In the genomic region with DNA sequence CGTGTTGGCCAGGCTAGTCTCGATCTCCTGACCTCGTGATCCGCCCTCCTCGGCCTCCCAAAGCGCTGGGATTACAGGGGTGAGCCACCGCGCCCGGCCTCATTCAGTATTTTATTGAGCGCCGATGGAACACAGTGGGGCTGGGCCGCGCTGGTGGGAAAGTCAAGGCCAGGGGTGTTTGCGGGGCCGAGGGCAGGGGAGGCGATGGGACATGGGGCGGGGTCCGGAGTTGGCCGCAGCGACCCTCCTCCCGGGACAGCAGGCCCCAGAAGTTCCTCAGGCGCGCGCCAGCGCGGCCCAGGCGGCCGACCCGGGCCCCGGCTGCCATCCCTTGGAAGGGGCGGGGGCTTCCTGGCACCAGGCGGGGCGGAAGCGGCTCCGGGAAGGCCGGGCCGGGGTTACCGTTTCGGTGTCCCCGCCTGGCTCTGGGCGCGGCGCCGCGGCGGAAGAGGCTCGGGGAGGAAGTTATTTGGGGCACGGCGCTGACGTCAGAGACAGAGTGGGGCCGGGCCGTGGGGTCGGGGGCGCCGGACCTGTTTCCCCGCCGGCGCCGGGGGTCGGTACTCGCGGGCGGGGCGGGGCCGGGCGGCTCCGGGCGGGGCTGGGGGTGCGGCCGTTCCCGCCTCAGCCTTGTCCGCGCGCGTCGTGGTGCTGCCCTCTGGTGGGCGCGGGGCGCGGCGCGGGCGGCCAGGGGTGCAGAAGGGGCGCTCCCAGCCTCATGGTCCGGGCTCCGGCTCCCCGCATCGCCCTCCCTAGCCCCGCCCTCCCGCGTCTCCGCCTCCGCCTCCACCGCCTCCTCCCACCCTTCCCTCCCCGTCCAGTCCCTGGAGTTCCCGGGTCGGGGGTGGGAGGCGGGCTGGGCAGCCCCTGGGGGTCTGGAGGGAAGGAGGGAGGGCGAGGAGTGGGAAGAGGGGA, we compare ENCODE assay signal across 8 cellular contexts. TPM values are rescaled to one million over a fixed set of nuclear protein-coding genes. Genes with fewer than 3 reads are reported as not detected.
A peak's percentile ranks its signal among the peaks of the same experiment; 100 is the strongest.
DNase-seq lines count a peak whose midpoint lies in the region; FAIRE-seq and TF ChIP-seq lines count a peak whose summit lies in the region.

No MANE protein-coding gene starts in this region.

- H3K9me3 ChIP-seq in GM23248 (ENCODE audit: low read depth) (no peaks in the 10 kb centered on the region), suprapubic skin (no peaks in the 10 kb centered on the region)

- peak overlapping the region; percentile 93 for H2AFZ ChIP-seq in GM23248

- H3K9me2 ChIP-seq in GM23248 (ENCODE audit: insufficient read depth): no peaks in the 10 kb centered on the region

- peak in 1 of 2 donors; percentile 10 for TF ChIP-seq POLR2A in suprapubic skin (IDR thresholded peaks at IDR 0.05)

- no peak for FAIRE-seq in frontal cortex (lab: Jason Lieb, UNC)

- H3K27me3 ChIP-seq in GM23248 (replicated peaks; ENCODE audit: insufficient read depth) (no peaks in the 10 kb centered on the region), suprapubic skin (peaks cover 6% of the 10 kb centered on the region)

- TF ChIP-seq EP300 in suprapubic skin (IDR thresholded peaks at IDR 0.05): no peak

- 6 to 9% methylated on average over 25 to 65 of the region's 99 CpGs for WGBS in GM23248 (ENCODE audit: low coverage in 1 of 2, low lambda C conversion rate in 2 of 2, missing lambda C conversion rate in 2 of 2), 2 experiments
- WGBS in suprapubic skin: 8% methylated on average over 5 of the region's 99 CpGs

- H3K36me3 ChIP-seq in GM23248 (ENCODE audit: low read depth) (no peaks in the 10 kb centered on the region), suprapubic skin (no peaks in the 10 kb centered on the region)

- no peaks in the 10 kb centered on the region for H4K20me1 ChIP-seq in GM23248 (ENCODE audit: insufficient read depth)

- no peak overlapping the region for H3K27ac ChIP-seq in GM23248
- H3K27ac ChIP-seq in RWPE1: peak overlapping the region; percentile 90
- H3K27ac ChIP-seq in suprapubic skin: peak overlapping the region; percentile 86

- H3K4me2 ChIP-seq in GM23248 (ENCODE audit: unreplicated experiment): peak overlapping the region; percentile 92

- TF ChIP-seq CTCF in RWPE1 (conservative IDR thresholded peaks at IDR 0.05; ENCODE audit: low read depth): peak; percentile 82
- peak in 1 of 2 donors; percentile 94 for TF ChIP-seq CTCF in suprapubic skin (IDR thresholded peaks at IDR 0.05)

- H3K9ac ChIP-seq in GM23248: peak overlapping the region; percentile 86

- CTCF ChIA-PET in RWPE1 (lab: Yijun Ruan, JAX): interaction anchor here (0.7 kb wide), 1 partner anchor 13 kb away, joined by 4 read pairs; no protein-coding TSS in a partner anchor

- no peaks in the 10 kb centered on the region for H3K79me2 ChIP-seq in GM23248 (ENCODE audit: insufficient read depth)

- H3K4me1 ChIP-seq in GM23248 (ENCODE audit: insufficient read depth): 0 out of 2 replicates have a peak, but pooled peaks cover 3% of the 10 kb centered on the region
- peaks cover 28% of the 10 kb centered on the region for H3K4me1 ChIP-seq in suprapubic skin

- POLR2A ChIA-PET in RWPE1 (lab: Yijun Ruan, JAX; ENCODE audit: low non-redundant PET): interaction anchor here (0.5 kb wide), 1 partner anchor 39 kb away, joined by 4 read pairs; the partner anchor contains the start of gene KCTD5

- no peaks in the 10 kb centered on the region for H3F3A ChIP-seq in GM23248 (ENCODE audit: insufficient read depth)

- in situ Hi-C loops in GM23248 (cut with MboI): no loop called here

- peak; percentile 88 for DNase-seq in ELF-1 (ENCODE audit: low read depth, low spot score)
- DNase-seq in GM23248: peak; percentile 92
- peak; percentile 81 for DNase-seq in LHCN-M2 (ENCODE audit: low read depth)
- DNase-seq in RWPE1 (ENCODE audit: low spot score): peak; percentile 84
- peak; percentile 79 for DNase-seq in activated gamma-delta T cell (lab: John Stamatoyannopoulos, UW)
- DNase-seq in frontal cortex (ENCODE audit: low spot score in 2 of 2): peak; percentile 87 to 94
- DNase-seq in nucleus accumbens (lab: John Stamatoyannopoulos, UW): peak in 48 of 56 donors; percentile 10 to 90 (median 53)
- DNase-seq in suprapubic skin (ENCODE audit: low spot score in 2 of 2): peak; percentile 90 to 91

- H3K4me3 ChIP-seq in GM23248: peak overlapping the region; percentile 74
- peak overlapping the region; percentile 74 for H3K4me3 ChIP-seq in suprapubic skin

RNA-seq across cellular contexts. Expression of gene PRSS27, which starts 1.0 kb away (rescaled TPM):
- total RNA-seq in GM23248 (2014; rRNA removed; shearing (Covaris generic)): 0.76 TPM in 1 of 2 replicates, not detected in the other
- 0.68 and 0.80 TPM in 2 replicates for polyA plus RNA-seq in GM23248 (2016; fragmentation: Nextera tagmentation; extraction: Ambion mirVana)
- total RNA-seq in LHCN-M2 (2014; rRNA removed) (1.0 and 1.4 TPM in 2 replicates), frontal cortex (1.6 TPM), suprapubic skin (1 to 10 TPM; 1.6 to 9.5 (median 5.6) TPM)
- 0.45 TPM for polyA plus RNA-seq in LHCN-M2 (2012)

RNA-seq across cellular contexts. Expression of gene SRRM2, which starts 31.5 kb away (rescaled TPM):
- total RNA-seq in GM23248 (2014; rRNA removed; shearing (Covaris generic)): 42.6 and 53.6 TPM in 2 replicates
- polyA plus RNA-seq in GM23248 (2016; fragmentation: Nextera tagmentation; extraction: Ambion mirVana): 173 and 202 TPM in 2 replicates
- total RNA-seq in LHCN-M2 (2014; rRNA removed): 66.8 and 84.7 TPM in 2 replicates
- polyA plus RNA-seq in LHCN-M2 (2012): 206 TPM
- total RNA-seq in frontal cortex: 40.8 TPM
- total RNA-seq in suprapubic skin: 1,000 to 10,000 TPM in 1 of 4 donors, 100 to 1,000 TPM in 3; 484 to 1,595 (median 654) TPM

RNA-seq across cellular contexts. Expression of gene KCTD5, which starts 38.7 kb away (rescaled TPM):
- 28.1 and 38.3 TPM in 2 replicates for total RNA-seq in GM23248 (2014; rRNA removed; shearing (Covaris generic))
- polyA plus RNA-seq in GM23248 (2016; fragmentation: Nextera tagmentation; extraction: Ambion mirVana): 33.2 and 33.6 TPM in 2 replicates
- 39.8 and 40.9 TPM in 2 replicates for total RNA-seq in LHCN-M2 (2014; rRNA removed)
- polyA plus RNA-seq in LHCN-M2 (2012): 28.7 TPM
- total RNA-seq in frontal cortex: 21.2 TPM
- total RNA-seq in suprapubic skin: 10 to 100 TPM; 46.3 to 84.4 (median 53.0) TPM

RNA-seq across cellular contexts. Expression of gene ELOB, which starts 56.1 kb away (rescaled TPM):
- 320 and 713 TPM in 2 replicates for total RNA-seq in GM23248 (2014; rRNA removed; shearing (Covaris generic))
- 565 and 586 TPM in 2 replicates for polyA plus RNA-seq in GM23248 (2016; fragmentation: Nextera tagmentation; extraction: Ambion mirVana)
- total RNA-seq in LHCN-M2 (2014; rRNA removed) (454 and 1,311 TPM in 2 replicates), frontal cortex (128 TPM), suprapubic skin (100 to 1,000 TPM; 174 to 249 (median 213) TPM)
- polyA plus RNA-seq in LHCN-M2 (2012): 933 TPM
